ENCODE assay signal across 1 cellular context in genomic region chr18:48829443-48830149, GRCh38.
A peak's percentile ranks its signal among the peaks of the same experiment; 100 is the strongest.
TF ChIP-seq lines count a peak whose summit lies in the region.

No MANE protein-coding gene starts in this region.

TF ChIP-seq in HEK293, 187 proteins besides CTCF, POLR2A, EP300 and RAD21 (continued from another document):
- TF ChIP-seq ZNF555 (tag by site-specific recombination; conservative IDR thresholded peaks at IDR 0.05) (no peak), ZNF747 (tag by site-specific recombination; IDR thresholded peaks at IDR 0.05) (no peak), ZBTB17 (tag by site-specific recombination; IDR thresholded peaks at IDR 0.05) (peak; percentile 67), ZNF221 (tag by site-specific recombination; IDR thresholded peaks at IDR 0.05; ENCODE audit: borderline replicate concordance) (no peak), ZSCAN30 (tag by site-specific recombination; IDR thresholded peaks at IDR 0.05) (0 out of 2 replicates have a peak, but pooled peaks have one; percentile 32), ZEB2 (tag by site-specific recombination; IDR thresholded peaks at IDR 0.05) (no peak), ZSCAN16 (tag by site-specific recombination; IDR thresholded peaks at IDR 0.05) (no peak), ZNF24 (tag by site-specific recombination; IDR thresholded peaks at IDR 0.05) (no peak), SP2 (tag by site-specific recombination; IDR thresholded peaks at IDR 0.05) (peak; percentile 42; the same call in 1 of the 2 replicates), BCL6B (tag by site-specific recombination; IDR thresholded peaks at IDR 0.05) (no peak), SCRT2 (tag by site-specific recombination; IDR thresholded peaks at IDR 0.05) (peak; percentile 91), ZNF629 (tag by site-specific recombination; IDR thresholded peaks at IDR 0.05) (no peak), ZNF610 (tag by site-specific recombination; IDR thresholded peaks at IDR 0.05; ENCODE audit: borderline replicate concordance) (no peak), ZNF501 (tag by site-specific recombination; IDR thresholded peaks at IDR 0.05) (no peak), ZNF514 (tag by site-specific recombination; IDR thresholded peaks at IDR 0.05) (no peak), ZNF777 (tag by site-specific recombination; IDR thresholded peaks at IDR 0.05; ENCODE audit: borderline replicate concordance) (no peak), ZNF157 (tag by site-specific recombination; IDR thresholded peaks at IDR 0.05) (no peak), ZNF585B (tag by site-specific recombination; IDR thresholded peaks at IDR 0.05) (peak; percentile 42), SP3 (tag by site-specific recombination; IDR thresholded peaks at IDR 0.05) (no peak)
- TF ChIP-seq, protein P1, sequence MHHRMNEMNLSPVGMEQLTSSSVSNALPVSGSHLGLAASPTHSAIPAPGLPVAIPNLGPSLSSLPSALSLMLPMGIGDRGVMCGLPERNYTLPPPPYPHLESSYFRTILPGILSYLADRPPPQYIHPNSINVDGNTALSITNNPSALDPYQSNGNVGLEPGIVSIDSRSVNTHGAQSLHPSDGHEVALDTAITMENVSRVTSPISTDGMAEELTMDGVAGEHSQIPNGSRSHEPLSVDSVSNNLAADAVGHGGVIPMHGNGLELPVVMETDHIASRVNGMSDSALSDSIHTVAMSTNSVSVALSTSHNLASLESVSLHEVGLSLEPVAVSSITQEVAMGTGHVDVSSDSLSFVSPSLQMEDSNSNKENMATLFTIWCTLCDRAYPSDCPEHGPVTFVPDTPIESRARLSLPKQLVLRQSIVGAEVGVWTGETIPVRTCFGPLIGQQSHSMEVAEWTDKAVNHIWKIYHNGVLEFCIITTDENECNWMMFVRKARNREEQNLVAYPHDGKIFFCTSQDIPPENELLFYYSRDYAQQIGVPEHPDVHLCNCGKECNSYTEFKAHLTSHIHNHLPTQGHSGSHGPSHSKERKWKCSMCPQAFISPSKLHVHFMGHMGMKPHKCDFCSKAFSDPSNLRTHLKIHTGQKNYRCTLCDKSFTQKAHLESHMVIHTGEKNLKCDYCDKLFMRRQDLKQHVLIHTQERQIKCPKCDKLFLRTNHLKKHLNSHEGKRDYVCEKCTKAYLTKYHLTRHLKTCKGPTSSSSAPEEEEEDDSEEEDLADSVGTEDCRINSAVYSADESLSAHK (tag by site-specific recombination; IDR thresholded peaks at IDR 0.05): no peak
- TF ChIP-seq, protein P2, sequence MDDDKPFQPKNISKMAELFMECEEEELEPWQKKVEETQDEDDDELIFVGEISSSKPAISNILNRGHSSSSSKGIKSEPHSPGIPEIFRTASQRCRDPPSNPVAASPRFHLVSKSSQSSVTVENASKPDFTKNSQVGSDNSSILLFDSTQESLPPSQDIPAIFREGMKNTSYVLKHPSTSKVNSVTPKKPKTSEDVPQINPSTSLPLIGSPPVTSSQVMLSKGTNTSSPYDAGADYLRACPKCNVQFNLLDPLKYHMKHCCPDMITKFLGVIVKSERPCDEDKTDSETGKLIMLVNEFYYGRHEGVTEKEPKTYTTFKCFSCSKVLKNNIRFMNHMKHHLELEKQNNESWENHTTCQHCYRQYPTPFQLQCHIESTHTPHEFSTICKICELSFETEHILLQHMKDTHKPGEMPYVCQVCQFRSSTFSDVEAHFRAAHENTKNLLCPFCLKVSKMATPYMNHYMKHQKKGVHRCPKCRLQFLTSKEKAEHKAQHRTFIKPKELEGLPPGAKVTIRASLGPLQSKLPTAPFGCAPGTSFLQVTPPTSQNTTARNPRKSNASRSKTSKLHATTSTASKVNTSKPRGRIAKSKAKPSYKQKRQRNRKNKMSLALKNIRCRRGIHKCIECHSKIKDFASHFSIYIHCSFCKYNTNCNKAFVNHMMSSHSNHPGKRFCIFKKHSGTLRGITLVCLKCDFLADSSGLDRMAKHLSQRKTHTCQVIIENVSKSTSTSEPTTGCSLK (tag by site-specific recombination; IDR thresholded peaks at IDR 0.05): no peak
